Comparison of ENCODE assay signal across 11 cellular contexts in the genomic region with DNA sequence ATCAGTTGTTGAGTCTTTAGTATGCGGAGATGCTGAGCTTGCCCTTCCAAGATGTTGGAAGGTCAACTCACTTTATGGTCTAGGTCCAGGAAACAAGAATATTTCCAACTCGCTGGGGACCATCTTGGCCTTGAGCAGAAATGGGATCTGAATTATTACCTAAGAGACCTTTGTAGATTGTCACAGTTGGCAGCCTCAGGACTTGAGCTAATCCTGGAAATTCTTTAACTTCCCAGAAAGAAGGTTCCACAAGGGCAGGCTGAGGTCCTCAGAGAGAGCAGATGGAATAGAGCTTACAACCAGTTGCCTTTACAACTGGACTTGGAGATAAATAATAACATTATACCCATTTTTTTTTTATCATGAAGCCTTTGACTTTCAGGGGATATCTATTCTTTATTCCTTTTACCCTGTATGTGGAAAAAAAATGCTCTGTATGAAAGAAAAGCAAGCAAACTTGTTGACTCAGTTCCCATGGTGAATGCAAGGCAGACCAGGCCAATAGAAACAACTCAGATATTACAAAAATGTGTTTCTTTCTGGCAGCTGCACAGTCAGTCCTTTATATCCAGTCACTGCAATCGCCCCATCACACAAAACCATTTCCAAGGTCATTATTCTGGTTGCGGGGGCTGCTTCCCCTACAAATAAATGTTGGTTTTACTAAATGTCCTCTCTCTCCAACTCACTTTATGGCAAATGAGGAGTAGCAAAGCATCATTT.
A peak's percentile ranks its signal among the peaks of the same experiment; 100 is the strongest.
DNase-seq lines count a peak whose midpoint lies in the region; ATAC-seq and TF ChIP-seq lines count a peak whose summit lies in the region.
"Had no signal": no experiment of that assay in that cellular context is flagged by ENCODE, and none has a peak within 500 bp of the region (broad histone marks: within the 10 kb centered on the region; RNA-seq: fewer than 3 reads in every experiment).

No MANE protein-coding gene starts in this region.

- no peak for TF ChIP-seq CTCF in WTC11 (IDR thresholded peaks at IDR 0.05)

- H3K9me3 ChIP-seq in right cardiac atrium (ENCODE audit: control insufficient read depth, low read length) (no peaks in the 10 kb centered on the region), skeletal muscle tissue (ENCODE audit: control insufficient read depth in 3 of 3, low read length in 3 of 3) (no peaks in the 10 kb centered on the region)

- CTCF ChIA-PET in WTC11 (lab: Charles Lee) = interaction anchor here (1.3 kb wide), 1 partner anchor 453 kb away, joined by 3 read pairs; no protein-coding TSS in a partner anchor

- ATAC-seq in right cardiac atrium (peak; percentile 83), HG03139 (IDR thresholded peaks at IDR 0.05; ENCODE audit: unreplicated experiment) (no peak), WTC11 (no peak)
- no peak for ATAC-seq in naive thymus-derived CD8-positive, alpha-beta T cell

- 59% methylated on average over 4 of the region's 4 CpGs for WGBS in right cardiac atrium

- peaks cover 0 to 5% (median 2%) of the 10 kb centered on the region in 3 donors for H3K36me3 Mint-ChIP-seq in naive thymus-derived CD8-positive, alpha-beta T cell
- no peaks in the 10 kb centered on the region for H3K36me3 Mint-ChIP-seq in WTC11
- H3K36me3 Mint-ChIP-seq: naive B cell had no signal

- H3K4me1 ChIP-seq in right cardiac atrium (ENCODE audit: control insufficient read depth, insufficient read depth, low read length) (peaks cover 16% of the 10 kb centered on the region), skeletal muscle tissue (ENCODE audit: control insufficient read depth in 3 of 3, insufficient read depth in 3 of 3, low read length in 3 of 3) (peaks cover 20 to 46% (median 25%) of the 10 kb centered on the region in 3 donors)

- H3K4me1 Mint-ChIP-seq in naive thymus-derived CD8-positive, alpha-beta T cell = peaks cover 7 to 42% (median 15%) of the 10 kb centered on the region in 4 donors
- peaks cover 38% of the 10 kb centered on the region for H3K4me1 Mint-ChIP-seq in WTC11

- no peaks in the 10 kb centered on the region for H3K36me3 ChIP-seq in skeletal muscle tissue (ENCODE audit: control insufficient read depth in 3 of 3, insufficient read depth in 3 of 3, low read length in 3 of 3)

- POLR2A ChIA-PET in naive thymus-derived CD8-positive, alpha-beta T cell (lab: Charles Lee) = interaction anchor here (1.3 kb wide), 1 partner anchor 10 kb away, joined by 4 read pairs; no protein-coding TSS in a partner anchor
- POLR2A ChIA-PET in WTC11 (lab: Charles Lee) = no interaction called here

- no peak overlapping the region for H3K4me3 ChIP-seq in right cardiac atrium (ENCODE audit: low read length)
- no peak overlapping the region for H3K4me3 ChIP-seq in skeletal muscle tissue (ENCODE audit: low read length in 3 of 3)

- no peak overlapping the region for H3K4me3 Mint-ChIP-seq in naive thymus-derived CD8-positive, alpha-beta T cell
- H3K4me3 Mint-ChIP-seq in WTC11 = no peak overlapping the region
- H3K4me3 Mint-ChIP-seq: H9 had no signal

- H3K27me3 Mint-ChIP-seq in naive thymus-derived CD8-positive, alpha-beta T cell = no peaks in the 10 kb centered on the region
- H3K27me3 Mint-ChIP-seq in WTC11 (ENCODE audit: low read depth) = no peaks in the 10 kb centered on the region
- H3K27me3 Mint-ChIP-seq: naive B cell had no signal

- intact Hi-C loops in right cardiac atrium (cut with DNase I) = loop anchor here in 2 of 4 donors (5.0 to 10.0 kb wide), 5 partner anchors 63 to 421 kb away; no protein-coding TSS in a partner anchor

- no peak overlapping the region for H3K9ac ChIP-seq in skeletal muscle tissue (ENCODE audit: low read depth in 1 of 3, low read length in 3 of 3)

- peak overlapping the region in 1 of 10 donors; percentile 9 for H3K27ac Mint-ChIP-seq in naive thymus-derived CD8-positive, alpha-beta T cell
- no peak overlapping the region for H3K27ac Mint-ChIP-seq in WTC11
- H3K27ac Mint-ChIP-seq: H9 had no signal

- H3K27me3 ChIP-seq in right cardiac atrium (ENCODE audit: control insufficient read depth, insufficient read depth) (no peaks in the 10 kb centered on the region), skeletal muscle tissue (ENCODE audit: control insufficient read depth in 3 of 3, insufficient read depth in 3 of 3, low read length in 3 of 3) (no peaks in the 10 kb centered on the region)

- H3K9me3 Mint-ChIP-seq in naive thymus-derived CD8-positive, alpha-beta T cell = peaks cover 0 to 3% (median 0%) of the 10 kb centered on the region in 9 donors
- peaks cover 10% of the 10 kb centered on the region for H3K9me3 Mint-ChIP-seq in WTC11
- H3K9me3 Mint-ChIP-seq: H9, naive B cell had no signal

- DNase-seq in Ammon's horn (ENCODE audit: low spot score) (peak; percentile 48), caudate nucleus (lab: John Stamatoyannopoulos, UW) (peak in 1 of 61 donors; percentile 8), right cardiac atrium (peak in 2 of 3 donors; percentile 42 to 45), DMS53 (lab: John Stamatoyannopoulos, UW) (no peak), WTC11 (ENCODE audit: low spot score) (no peak)
- no peak for DNase-seq in naive thymus-derived CD8-positive, alpha-beta T cell
- DNase-seq: H9, naive B cell, T1000 had no signal

- H3K27ac ChIP-seq in caudate nucleus (ENCODE audit: low read depth, low read length) (peak overlapping the region; percentile 68), right cardiac atrium (ENCODE audit: low read length) (peak overlapping the region; percentile 31), skeletal muscle tissue (ENCODE audit: low read depth, low read length) (peak overlapping the region; percentile 78)

TF ChIP-seq in WTC11, 78 proteins besides CTCF, POLR2A, EP300 and RAD21 (continues in another document):
- TF ChIP-seq GRHL2 (CRISPR knock-in tag; IDR thresholded peaks at IDR 0.05; ENCODE audit: insufficient replicate concordance, severe bottlenecking) (no peak), NR3C1 (CRISPR knock-in tag; conservative IDR thresholded peaks at IDR 0.05; ENCODE audit: low read depth) (no peak), ZNF423 (CRISPR knock-in tag; IDR thresholded peaks at IDR 0.05) (no peak), FOXK1 (CRISPR knock-in tag; IDR thresholded peaks at IDR 0.05) (no peak), PRDM15 (CRISPR knock-in tag; IDR thresholded peaks at IDR 0.05) (no peak), HMGXB4 (CRISPR knock-in tag; IDR thresholded peaks at IDR 0.05) (no peak), ATF3 (CRISPR knock-in tag; conservative IDR thresholded peaks at IDR 0.05) (no peak), ERG (CRISPR knock-in tag; IDR thresholded peaks at IDR 0.05) (no peak)
- TF ChIP-seq, protein P1, sequence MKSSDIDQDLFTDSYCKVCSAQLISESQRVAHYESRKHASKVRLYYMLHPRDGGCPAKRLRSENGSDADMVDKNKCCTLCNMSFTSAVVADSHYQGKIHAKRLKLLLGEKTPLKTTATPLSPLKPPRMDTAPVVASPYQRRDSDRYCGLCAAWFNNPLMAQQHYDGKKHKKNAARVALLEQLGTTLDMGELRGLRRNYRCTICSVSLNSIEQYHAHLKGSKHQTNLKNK (CRISPR knock-in tag; IDR thresholded peaks at IDR 0.05) = no peak

Comparison
In these comparisons a context has a peak if more than half of its experiments do, and no peak if none do; other contexts are left out.
1. DNase-seq: peak in Ammon's horn (single experiment) and right cardiac atrium (2 of 3); none in DMS53 (single experiment), naive thymus-derived CD8-positive, alpha-beta T cell (0 of 10) and WTC11 (single experiment).
2. ATAC-seq: peak in right cardiac atrium (2 of 2); none in naive thymus-derived CD8-positive, alpha-beta T cell (0 of 2), HG03139 (single experiment) and WTC11 (single experiment).
3. Peak in every context shown above with its lines, with median percentiles within 50 percentile points of each other: H3K27ac ChIP-seq.